25 cellular contexts compared by ENCODE assay signal in genomic region chr9:116430849-116431248, GRCh38.
"Had no signal": no experiment of that assay in that cellular context is flagged by ENCODE, and none has a peak within 500 bp of the region (broad histone marks: within the 10 kb centered on the region; RNA-seq: fewer than 3 reads in every experiment).

No MANE protein-coding gene starts in this region.

- H3K9me3 ChIP-seq: heart right ventricle, left lung, neutrophil, right atrium auricular region, tibial nerve, vagina had no signal

- H3K27ac Mint-ChIP-seq: mesothelial cell of epicardium; naive B cell; natural killer cell; nephron progenitor cell; neural progenitor cell; progenitor cell of endocrine pancreas; stimulated activated effector memory CD8-positive, alpha-beta T cell treated with anti-CD3 and anti-CD28 coated beads, Interleukin-12 subunit alpha, Interleukin-12 subunit beta, amount 100 ng/mL, for 72 hours; stimulated activated naive CD8-positive, alpha-beta T cell treated with anti-CD3 and anti-CD28 coated beads, Interleukin-15, Interleukin-2, amounts not matched to agents 100 ng/mL and 50 ng/mL, for 24 hours; type B pancreatic cell had no signal

- H3K4me3 Mint-ChIP-seq: mesothelial cell of epicardium; naive B cell; natural killer cell; nephron progenitor cell; neural progenitor cell; stimulated activated effector memory CD8-positive, alpha-beta T cell treated with anti-CD3 and anti-CD28 coated beads, Interleukin-12 subunit alpha, Interleukin-12 subunit beta, amount 100 ng/mL, for 72 hours; stimulated activated naive CD8-positive, alpha-beta T cell treated with anti-CD3 and anti-CD28 coated beads, Interleukin-15, Interleukin-2, amounts not matched to agents 100 ng/mL and 50 ng/mL, for 24 hours; type B pancreatic cell had no signal

- ATAC-seq: heart right ventricle; left lung; natural killer cell; sciatic nerve; stimulated activated effector memory CD8-positive, alpha-beta T cell treated with anti-CD3 and anti-CD28 coated beads, Interleukin-12 subunit alpha, Interleukin-12 subunit beta, amount 100 ng/mL, for 72 hours had no signal

- H3K4me1 Mint-ChIP-seq: naive B cell; natural killer cell; neural progenitor cell; stimulated activated effector memory CD8-positive, alpha-beta T cell treated with anti-CD3 and anti-CD28 coated beads, Interleukin-12 subunit alpha, Interleukin-12 subunit beta, amount 100 ng/mL, for 72 hours had no signal

- H3K27ac ChIP-seq: heart right ventricle, hepatocyte, left lung, neural progenitor cell, neutrophil, parathyroid adenoma, right atrium auricular region, skin epidermis, tibial nerve, vagina had no signal

- H3K36me3 Mint-ChIP-seq: mesothelial cell of epicardium; naive B cell; natural killer cell; stimulated activated effector memory CD8-positive, alpha-beta T cell treated with anti-CD3 and anti-CD28 coated beads, Interleukin-12 subunit alpha, Interleukin-12 subunit beta, amount 100 ng/mL, for 72 hours had no signal

- H3K4me3 ChIP-seq: heart right ventricle, hepatocyte, left lung, lung, neural progenitor cell, right atrium auricular region, skin epidermis, tibial nerve, vagina had no signal

- H3K27me3 ChIP-seq: heart right ventricle, hepatocyte, left lung, neural progenitor cell, neutrophil, right atrium auricular region, tibial nerve, vagina had no signal

- H3K36me3 ChIP-seq: heart right ventricle, left lung, neural progenitor cell, neutrophil, right atrium auricular region, vagina had no signal

- H3K27me3 Mint-ChIP-seq: naive B cell; progenitor cell of endocrine pancreas; stimulated activated naive CD8-positive, alpha-beta T cell treated with anti-CD3 and anti-CD28 coated beads, Interleukin-15, Interleukin-2, amounts not matched to agents 100 ng/mL and 50 ng/mL, for 24 hours; type B pancreatic cell had no signal

- DNase-seq: heart right ventricle; islet precursor cell; left lung; mesendoderm; naive B cell; natural killer cell; nephron progenitor cell; occipital lobe; stimulated activated CD4-positive, alpha-beta T cell treated with anti-CD3 and anti-CD28 coated beads, Interleukin-4, amount 100 ng/mL, for 24 hours; stimulated activated naive CD4-positive, alpha-beta T cell had no signal

- H3K4me1 ChIP-seq: left lung, neural progenitor cell, parathyroid adenoma, right atrium auricular region, tibial nerve, vagina had no signal

- H3K9me3 Mint-ChIP-seq: naive B cell; nephron progenitor cell; neural progenitor cell; stimulated activated effector memory CD8-positive, alpha-beta T cell treated with anti-CD3 and anti-CD28 coated beads, Interleukin-12 subunit alpha, Interleukin-12 subunit beta, amount 100 ng/mL, for 72 hours; stimulated activated naive CD8-positive, alpha-beta T cell treated with anti-CD3 and anti-CD28 coated beads, Interleukin-15, Interleukin-2, amounts not matched to agents 100 ng/mL and 50 ng/mL, for 24 hours; type B pancreatic cell had no signal
